In genomic region chr5:421287-421880, GRCh38 we compare ENCODE assay signal across 11 cellular contexts.
"Had no signal": no experiment of that assay in that cellular context is flagged by ENCODE, and none has a peak within 500 bp of the region (broad histone marks: within the 10 kb centered on the region; RNA-seq: fewer than 3 reads in every experiment).

No MANE protein-coding gene starts in this region.

- DNase-seq: caudate nucleus; colonic mucosa; effector CD4-positive, alpha-beta T cell; foreskin fibroblast; hippocampal formation; nephron progenitor cell; stimulated activated CD4-positive, alpha-beta T cell treated with anti-CD3 and anti-CD28 coated beads, Interleukin-12 subunit alpha, Interleukin-12 subunit beta, amount 100 ng/mL, for 4 hours; stimulated activated CD4-positive, alpha-beta T cell treated with anti-CD3 and anti-CD28 coated beads, Interleukin-2, amount 100 ng/mL, for 24 hours; thyroid gland; uterus had no signal

- H3K4me3 ChIP-seq: colonic mucosa, ovary, thyroid gland, uterus had no signal

- H3K9me3 ChIP-seq: colonic mucosa, ovary, thyroid gland, uterus had no signal

- H3K36me3 ChIP-seq: colonic mucosa, ovary, thyroid gland, uterus had no signal

- H3K4me1 ChIP-seq: colonic mucosa, thyroid gland, uterus had no signal

- H3K27me3 ChIP-seq: colonic mucosa, ovary, thyroid gland, uterus had no signal

- H3K27ac ChIP-seq: colonic mucosa, ovary, thyroid gland, uterus had no signal
